In the genomic region with DNA sequence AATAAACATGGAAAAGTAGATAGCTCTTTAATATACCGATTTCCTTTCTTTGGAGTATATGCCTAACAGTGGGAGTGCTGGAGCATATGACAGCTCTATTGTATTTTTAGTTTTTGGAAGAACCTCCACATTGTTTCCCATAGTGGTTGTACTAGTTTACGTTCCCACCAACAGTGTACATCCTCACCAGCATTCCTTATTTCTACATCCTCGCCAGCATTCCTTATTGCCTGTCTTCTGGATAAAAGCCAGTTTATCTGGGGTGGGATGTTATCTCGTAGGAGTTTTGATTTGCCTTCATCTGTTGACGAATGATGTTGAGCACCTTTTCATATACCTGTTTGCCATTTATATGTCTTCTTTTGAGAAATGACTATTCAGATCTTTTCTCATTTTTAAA, we compare ENCODE assay signal across 20 cellular contexts. TPM values are rescaled to one million over a fixed set of nuclear protein-coding genes. Genes with fewer than 3 reads are reported as not detected.
DNase-seq lines count a peak whose midpoint lies in the region; ATAC-seq and TF ChIP-seq lines count a peak whose summit lies in the region.
"Had no signal": no experiment of that assay in that cellular context is flagged by ENCODE, and none has a peak within 500 bp of the region (broad histone marks: within the 10 kb centered on the region; RNA-seq: fewer than 3 reads in every experiment).

No MANE protein-coding gene starts in this region.

- no peaks in the 10 kb centered on the region for H3K27me3 ChIP-seq in CD4-positive, alpha-beta memory T cell (ENCODE audit: insufficient read depth, low read length)
- H3K27me3 ChIP-seq in H9 (ENCODE audit: insufficient read depth, low read length) (peaks cover 4% of the 10 kb centered on the region; the same call in 1 of the 2 replicates), HAP-1 (ENCODE audit: low read depth) (no peaks in the 10 kb centered on the region)
- no peaks in the 10 kb centered on the region for H3K27me3 ChIP-seq in naive thymus-derived CD4-positive, alpha-beta T cell (ENCODE audit: control insufficient read depth in 2 of 2, insufficient read depth in 2 of 2, low read length in 2 of 2)
- H3K27me3 ChIP-seq: gastroesophageal sphincter had no signal

- peaks cover 62 to 90% (median 76%) of the 10 kb centered on the region in 4 donors for H3K4me1 Mint-ChIP-seq in CD4-positive, alpha-beta memory T cell
- peaks cover 42% of the 10 kb centered on the region in 2 experiments for H3K4me1 Mint-ChIP-seq in H9
- H3K4me1 Mint-ChIP-seq in naive thymus-derived CD4-positive, alpha-beta T cell, result peaks cover 64 to 86% (median 73%) of the 10 kb centered on the region in 7 donors

- H3K4me1 ChIP-seq in CD4-positive, alpha-beta memory T cell (ENCODE audit: insufficient read depth, low read length), result peaks cover 71% of the 10 kb centered on the region
- H3K4me1 ChIP-seq in H9 (ENCODE audit: insufficient read depth, low read length), result peaks cover 5% of the 10 kb centered on the region; the same call in 1 of the 2 replicates
- peaks cover 17 to 19% of the 10 kb centered on the region in 2 donors for H3K4me1 ChIP-seq in naive thymus-derived CD4-positive, alpha-beta T cell (ENCODE audit: control insufficient read depth in 2 of 2, insufficient read depth in 2 of 2, low read length in 2 of 2)
- peaks cover 27% of the 10 kb centered on the region for H3K4me1 ChIP-seq in HAP-1

- H3K27ac Mint-ChIP-seq in CD4-positive, alpha-beta memory T cell, result peak overlapping the region in 4 of 7 donors; percentile 5 to 90 (median 36)
- no peak overlapping the region for H3K27ac Mint-ChIP-seq in H9
- H3K27ac Mint-ChIP-seq in naive thymus-derived CD4-positive, alpha-beta T cell, result peak overlapping the region in 8 of 9 donors; percentile 5 to 71 (median 24)

- H3K36me3 ChIP-seq in CD4-positive, alpha-beta memory T cell (ENCODE audit: insufficient read depth, low read length), result peaks cover 5% of the 10 kb centered on the region
- peaks cover 0 to 13% (median 0%) of the 10 kb centered on the region in 3 experiments for H3K36me3 ChIP-seq in naive thymus-derived CD4-positive, alpha-beta T cell (ENCODE audit: control insufficient read depth in 2 of 3, insufficient read depth in 3 of 3, low read length in 3 of 3)
- peaks cover 5% of the 10 kb centered on the region for H3K36me3 ChIP-seq in HAP-1 (replicated peaks)

- POLR2A ChIA-PET in CD4-positive, alpha-beta memory T cell (lab: Charles Lee; ENCODE audit: partially characterized antibody), result no interaction called here
- POLR2A ChIA-PET in naive thymus-derived CD4-positive, alpha-beta T cell (lab: Charles Lee), result interaction anchor here (0.6 kb wide), 1 partner anchor 144 kb away, joined by 3 read pairs; no protein-coding TSS in a partner anchor

- no peak overlapping the region for H2BK12ac ChIP-seq in H9 (ENCODE audit: insufficient read length, low read depth, low read length)

- no peak overlapping the region for H2AFZ ChIP-seq in H9 (ENCODE audit: low read length)

- no peak overlapping the region for H2BK120ac ChIP-seq in H9 (ENCODE audit: low read depth, low read length, poor library complexity, severe bottlenecking)

- no peak for ATAC-seq in naive thymus-derived CD4-positive, alpha-beta T cell
- no peak for ATAC-seq in omental fat pad (ENCODE audit: low FRiP score)
- ATAC-seq: esophagus mucosa, gastroesophageal sphincter, psoas muscle, Right ventricle myocardium inferior had no signal

- no peak overlapping the region for H3K4me3 ChIP-seq in CD4-positive, alpha-beta memory T cell (ENCODE audit: low read length in 2 of 2)
- no peak overlapping the region for H3K4me3 ChIP-seq in naive thymus-derived CD4-positive, alpha-beta T cell (ENCODE audit: low read length)
- H3K4me3 ChIP-seq in HAP-1, result no peak overlapping the region
- H3K4me3 ChIP-seq: gastroesophageal sphincter, psoas muscle, skin epidermis had no signal

- no peak overlapping the region for H2BK5ac ChIP-seq in H9 (ENCODE audit: insufficient read length, low read length)

- no peak overlapping the region for H3T11ph ChIP-seq in H9 (ENCODE audit: low read length)

- H3K14ac ChIP-seq in H9 (ENCODE audit: insufficient read depth, low read length), result no peak overlapping the region

- intact Hi-C loops in CD4-positive, alpha-beta memory T cell (cut with micrococcal nuclease), result no loop called here
- intact Hi-C loops in naive thymus-derived CD4-positive, alpha-beta T cell (cut with micrococcal nuclease), result loop anchor here in 1 of 2 donors (10.0 kb wide), 1 partner anchor 429 kb away; no protein-coding TSS in a partner anchor

- H3K79me1 ChIP-seq in H9 (ENCODE audit: insufficient read depth, low read depth, low read length, poor library complexity, severe bottlenecking), result peaks cover 5% of the 10 kb centered on the region

- H3K36me3 Mint-ChIP-seq in CD4-positive, alpha-beta memory T cell, result peaks cover 13 to 21% of the 10 kb centered on the region in 2 donors
- peaks cover 8 to 12% (median 11%) of the 10 kb centered on the region in 3 experiments for H3K36me3 Mint-ChIP-seq in H9 (ENCODE audit: insufficient read depth in 1 of 3, low read depth in 3 of 3)
- H3K36me3 Mint-ChIP-seq in naive thymus-derived CD4-positive, alpha-beta T cell, result peaks cover 0 to 14% (median 0%) of the 10 kb centered on the region in 5 donors

- no peak overlapping the region for H4K8ac ChIP-seq in H9 (replicated peaks; ENCODE audit: insufficient read length, low read depth, low read length)

- no peak overlapping the region for H4K91ac ChIP-seq in H9 (ENCODE audit: insufficient read length, low read depth, low read length)

- no CpG with 5 or more reads among the region's 5 CpGs for WGBS in H9 (ENCODE audit: extremely low coverage, insufficient read length, low lambda C conversion rate)

- peaks cover 26% of the 10 kb centered on the region; the same call in 1 of the 2 replicates for H3K79me2 ChIP-seq in H9 (ENCODE audit: insufficient read depth, low read length)

- no peak overlapping the region for H3K23ac ChIP-seq in H9 (ENCODE audit: insufficient read length, low read depth, low read length)

- CTCF ChIA-PET in CD4-positive, alpha-beta memory T cell (lab: Charles Lee; ENCODE audit: partially characterized antibody), result interaction anchor here (1.2 kb wide), 2 partner anchors 36 to 39 kb away, joined by 3 to 5 read pairs; no protein-coding TSS in a partner anchor
- CTCF ChIA-PET in naive thymus-derived CD4-positive, alpha-beta T cell (lab: Charles Lee), result interaction anchor here (1.1 to 1.9 kb wide), 2 partner anchors 36 to 40 kb away, joined by 3 to 6 read pairs; no protein-coding TSS in a partner anchor

- no peaks in the 10 kb centered on the region for H4K20me1 ChIP-seq in H9 (ENCODE audit: control insufficient read depth, insufficient read depth, insufficient read length)

- no peak overlapping the region for H3K27ac ChIP-seq in CD4-positive, alpha-beta memory T cell (ENCODE audit: low read depth, low read length)
- H3K27ac ChIP-seq in H9 (ENCODE audit: insufficient read length, low read depth, low read length), result no peak overlapping the region
- no peak overlapping the region for H3K27ac ChIP-seq in naive thymus-derived CD4-positive, alpha-beta T cell (ENCODE audit: low read depth, low read length)
- H3K27ac ChIP-seq: psoas muscle, skin epidermis had no signal

- no peaks in the 10 kb centered on the region for H3K9me3 ChIP-seq in CD4-positive, alpha-beta memory T cell (ENCODE audit: control insufficient read depth in 1 of 2, low read length in 2 of 2)
- H3K9me3 ChIP-seq in H9 (ENCODE audit: control insufficient read depth, low read depth, low read length) (no peaks in the 10 kb centered on the region), HAP-1 (no peaks in the 10 kb centered on the region)
- no peaks in the 10 kb centered on the region for H3K9me3 ChIP-seq in naive thymus-derived CD4-positive, alpha-beta T cell (ENCODE audit: control insufficient read depth in 2 of 3, low read length in 3 of 3)
- H3K9me3 ChIP-seq: gastroesophageal sphincter, psoas muscle had no signal

- no peak overlapping the region for H3K18ac ChIP-seq in H9 (ENCODE audit: insufficient read length, low read depth, low read length)

- peaks cover 5% of the 10 kb centered on the region for H3K23me2 ChIP-seq in H9 (ENCODE audit: insufficient read length, low read depth, low read length, poor library complexity, severe bottlenecking)

- peak overlapping the region; percentile 35 for H3K4me2 ChIP-seq in H9 (ENCODE audit: insufficient read depth, insufficient read length, low read length)

- in situ Hi-C loops in HAP-1 (cut with MboI; ENCODE audit: low sequenced_read_pairs), result no loop called here

- H3K27me3 Mint-ChIP-seq in CD4-positive, alpha-beta memory T cell, result no peaks in the 10 kb centered on the region
- peaks cover 20% of the 10 kb centered on the region for H3K27me3 Mint-ChIP-seq in H9 (ENCODE audit: low read depth)
- no peaks in the 10 kb centered on the region for H3K27me3 Mint-ChIP-seq in naive thymus-derived CD4-positive, alpha-beta T cell

- no peak overlapping the region for H3K9ac ChIP-seq in H9 (ENCODE audit: extremely low read depth, insufficient read length, low read length)

- TF ChIP-seq CTCF in H9 (conservative IDR thresholded peaks at IDR 0.05), result no peak
- TF ChIP-seq CTCF in omental fat pad (IDR thresholded peaks at IDR 0.05), result no peak

- H2BK20ac ChIP-seq in H9 (ENCODE audit: low read depth, low read length, poor library complexity, severe bottlenecking), result no peak overlapping the region

- no peak overlapping the region for H3K4ac ChIP-seq in H9 (ENCODE audit: low read depth, low read length)

- H3K56ac ChIP-seq in H9 (ENCODE audit: insufficient read length, low read depth, low read length), result no peak overlapping the region

- H2AK5ac ChIP-seq in H9 (ENCODE audit: insufficient read length, low read length), result no peak overlapping the region

- no peak overlapping the region for H2BK15ac ChIP-seq in H9 (ENCODE audit: low read depth, low read length)

- H3K9me3 Mint-ChIP-seq in CD4-positive, alpha-beta memory T cell, result peaks cover 0 to 1% (median 0%) of the 10 kb centered on the region in 8 donors
- H3K9me3 Mint-ChIP-seq in H9, result peaks cover 0 to under 1% of the 10 kb centered on the region in 2 experiments; a peak in 1 of 5 replicates
- no peaks in the 10 kb centered on the region for H3K9me3 Mint-ChIP-seq in naive thymus-derived CD4-positive, alpha-beta T cell

- no peak overlapping the region for H4K5ac ChIP-seq in H9 (ENCODE audit: insufficient read length, low read depth, low read length)

- no peak for DNase-seq in CD4-positive, alpha-beta memory T cell
- DNase-seq in H9 (no peak), amniotic epithelial cell (ENCODE audit: low read depth) (peak; percentile 21), HAP-1 (ENCODE audit: low spot score in 2 of 2) (no peak), COR-L47 (lab: John Stamatoyannopoulos, UW) (no peak), omental fat pad (ENCODE audit: low spot score) (no peak)
- no peak for DNase-seq in naive thymus-derived CD4-positive, alpha-beta T cell
- no peak for DNase-seq in activated CD4-positive, CD25-positive, alpha-beta regulatory T cell (lab: John Stamatoyannopoulos, UW)
- DNase-seq: activated CD4-positive, alpha-beta T cell treated with anti-CD3 and anti-CD28 coated beads, Interleukin-2, amount 50 U/mL, for 1 hour; activated gamma-delta T cell treated with Interleukin-2 at 50 U/mL for 16 hours; DMS79 treated with DMSO at 0.1 percent for 48 hours; mesenchymal stem cell; NCI-H146; NCI-H526 treated with DMSO at 0.1 percent for 48 hours; psoas muscle; stimulated activated naive CD4-positive, alpha-beta T cell treated with Interleukin-2 at 50 U/mL for 16 hours had no signal

- peak overlapping the region in 5 of 8 donors; percentile 3 to 65 (median 50) for H3K4me3 Mint-ChIP-seq in CD4-positive, alpha-beta memory T cell
- peak overlapping the region in 1 of 2 experiments; percentile 65; a peak in 1 of 5 replicates for H3K4me3 Mint-ChIP-seq in H9
- H3K4me3 Mint-ChIP-seq in naive thymus-derived CD4-positive, alpha-beta T cell, result peak overlapping the region in 8 of 10 donors; percentile 25 to 60 (median 39)

RNA-seq across cellular contexts. Expression of a gene that starts 2.6 kb away (rescaled TPM):
- total RNA-seq in CD4-positive, alpha-beta memory T cell, result 10 to 100 TPM; 18.5 to 21.2 TPM
- polyA plus RNA-seq in CD4-positive, alpha-beta memory T cell, result 1 to 10 TPM; 3.5 to 5.4 TPM
- total RNA-seq in H9 (2021), result 8.5 and 8.8 TPM in 2 replicates
- 10 to 100 TPM; 12.1 to 17.4 (median 15.2) TPM for total RNA-seq in naive thymus-derived CD4-positive, alpha-beta T cell
- 1 to 10 TPM; 4.3 to 8.4 TPM for polyA plus RNA-seq in naive thymus-derived CD4-positive, alpha-beta T cell
- 10 to 100 TPM; 13.7 to 18.0 (median 16.6) TPM for total RNA-seq in omental fat pad

RNA-seq across cellular contexts. Expression of a gene that starts 49.0 kb away (rescaled TPM):
- 1,000 to 10,000 TPM; 5,565 to 5,762 TPM for total RNA-seq in CD4-positive, alpha-beta memory T cell
- 1,000 to 10,000 TPM; 6,650 to 9,105 TPM for polyA plus RNA-seq in CD4-positive, alpha-beta memory T cell
- total RNA-seq in H9 (2021) (68.6 and 70.7 TPM in 2 replicates), omental fat pad (1,000 to 10,000 TPM in 2 of 4 donors, 100 to 1,000 TPM in 2; 719 to 1,698 (median 1,160) TPM)
- 1,000 to 10,000 TPM; 5,136 to 7,364 (median 5,516) TPM for total RNA-seq in naive thymus-derived CD4-positive, alpha-beta T cell
- polyA plus RNA-seq in naive thymus-derived CD4-positive, alpha-beta T cell, result 1,000 to 10,000 TPM; 5,467 to 7,459 TPM

Comparison
In these comparisons a context has a peak if more than half of its experiments do, and no peak if none do; other contexts are left out.
1. H3K27ac Mint-ChIP-seq: peak in CD4-positive, alpha-beta memory T cell (4 of 7) and naive thymus-derived CD4-positive, alpha-beta T cell (8 of 9); none in H9 (0 of 3).
2. RNA of a gene that starts 49.0 kb away (total RNA-seq): 5,565 to 5,762 TPM in CD4-positive, alpha-beta memory T cell, 5,136 to 7,364 TPM in naive thymus-derived CD4-positive, alpha-beta T cell and 719 to 1,698 TPM in omental fat pad; 68.6 to 70.7 TPM in H9; every median in the first group is over 10 times any median in the second.